Comparison of ENCODE assay signal across 16 cellular contexts in genomic region chr13:50523307-50523706, GRCh38.
A peak's percentile ranks its signal among the peaks of the same experiment; 100 is the strongest.
DNase-seq lines count a peak whose midpoint lies in the region; ATAC-seq, FAIRE-seq and TF ChIP-seq lines count a peak whose summit lies in the region.
"Had no signal": no experiment of that assay in that cellular context is flagged by ENCODE, and none has a peak within 500 bp of the region (broad histone marks: within the 10 kb centered on the region; RNA-seq: fewer than 3 reads in every experiment).

No MANE protein-coding gene starts in this region.

- H3K14ac ChIP-seq in mesenchymal stem cell (ENCODE audit: low read length in 2 of 2): no peak overlapping the region

- no peak overlapping the region for H3K4me2 ChIP-seq in mesenchymal stem cell (ENCODE audit: low read length, poor library complexity, severe bottlenecking)
- H3K4me2 ChIP-seq: GM23338 had no signal

- POLR2A ChIA-PET in HEK293 (lab: Yijun Ruan, JAX): no interaction called here
- POLR2A ChIA-PET in naive thymus-derived CD8-positive, alpha-beta T cell (lab: Charles Lee): no interaction called here

- H3K27ac ChIP-seq in HEK293 (ENCODE audit: extremely low read depth, low read depth, low read length): no peak overlapping the region
- H3K27ac ChIP-seq in mesenchymal stem cell (ENCODE audit: low read length, poor library complexity, severe bottlenecking): no peak overlapping the region

- no peak overlapping the region for H2BK5ac ChIP-seq in mesenchymal stem cell (ENCODE audit: low read depth, low read length, poor library complexity, severe bottlenecking)

- H3K4me1 ChIP-seq in HEK293 (ENCODE audit: control insufficient read depth, insufficient read depth, low read length): peaks cover 7% of the 10 kb centered on the region; the same call in 1 of the 2 replicates
- H3K4me1 ChIP-seq in mesenchymal stem cell (ENCODE audit: control insufficient read depth, insufficient read depth, low read depth, low read length): peaks cover 12% of the 10 kb centered on the region

- H2AFZ ChIP-seq in mesenchymal stem cell (ENCODE audit: low read depth, low read length): no peak overlapping the region
- H2AFZ ChIP-seq: GM23338 had no signal

- H2BK15ac ChIP-seq in mesenchymal stem cell (ENCODE audit: low read depth, poor library complexity, severe bottlenecking): no peak overlapping the region

- H4K8ac ChIP-seq in mesenchymal stem cell (ENCODE audit: low read length): no peak overlapping the region

- H3K27me3 Mint-ChIP-seq in activated T-helper 17 cell treated with anti-CD3 and anti-CD28 coated beads, Interleukin-2, amount 50 U/mL, for 72 hours: no peaks in the 10 kb centered on the region
- peaks cover 0 to 4% (median 0%) of the 10 kb centered on the region in 5 donors for H3K27me3 Mint-ChIP-seq in naive thymus-derived CD8-positive, alpha-beta T cell
- H3K27me3 Mint-ChIP-seq in T-helper 17 cell: no peaks in the 10 kb centered on the region
- H3K27me3 Mint-ChIP-seq: CD4-positive, alpha-beta T cell; IgD-negative memory B cell had no signal

- no peak for DNase-seq in mesenchymal stem cell
- no peak for DNase-seq in naive thymus-derived CD8-positive, alpha-beta T cell
- DNase-seq in RCC 7860 (ENCODE audit: low spot score): no peak
- DNase-seq in T-helper 17 cell: no peak
- no peak for DNase-seq in NCI-H446 (lab: John Stamatoyannopoulos, UW)
- DNase-seq: ACHN; C1 segment of cervical spinal cord; Calu3; CD4-positive, alpha-beta T cell; DMS 273 treated with DMSO at 0.1 percent for 48 hours; H7 had no signal

- peaks cover 24% of the 10 kb centered on the region for H3K4me1 Mint-ChIP-seq in activated T-helper 17 cell treated with anti-CD3 and anti-CD28 coated beads, Interleukin-2, amount 50 U/mL, for 72 hours
- H3K4me1 Mint-ChIP-seq in naive thymus-derived CD8-positive, alpha-beta T cell: peaks cover 0 to 26% (median 8%) of the 10 kb centered on the region in 4 donors
- H3K4me1 Mint-ChIP-seq in T-helper 17 cell: peaks cover 40% of the 10 kb centered on the region

- no peaks in the 10 kb centered on the region for H3K36me3 ChIP-seq in HEK293 (ENCODE audit: control insufficient read depth in 2 of 2, insufficient read depth in 1 of 2, low read length in 2 of 2)
- no peaks in the 10 kb centered on the region for H3K36me3 ChIP-seq in mesenchymal stem cell (ENCODE audit: control insufficient read depth in 1 of 2, insufficient read depth in 2 of 2, low read depth in 1 of 2, low read length in 2 of 2)

- no peak overlapping the region for H2BK120ac ChIP-seq in mesenchymal stem cell (ENCODE audit: low read depth, low read length)

- H3K27me3 ChIP-seq in mesenchymal stem cell (ENCODE audit: control insufficient read depth in 1 of 2, insufficient read depth in 1 of 2, low read length in 2 of 2): peaks cover 0 to 3% of the 10 kb centered on the region in 2 experiments

- H2AK5ac ChIP-seq in mesenchymal stem cell (ENCODE audit: low read length, severe bottlenecking): no peak overlapping the region

- no peaks in the 10 kb centered on the region for H3K36me3 Mint-ChIP-seq in activated T-helper 17 cell treated with anti-CD3 and anti-CD28 coated beads, Interleukin-2, amount 50 U/mL, for 72 hours (ENCODE audit: low read depth)
- no peaks in the 10 kb centered on the region for H3K36me3 Mint-ChIP-seq in naive thymus-derived CD8-positive, alpha-beta T cell
- peaks cover 2% of the 10 kb centered on the region for H3K36me3 Mint-ChIP-seq in T-helper 17 cell (ENCODE audit: low read depth)

- no peak overlapping the region for H3K4me3 Mint-ChIP-seq in activated T-helper 17 cell treated with anti-CD3 and anti-CD28 coated beads, Interleukin-2, amount 50 U/mL, for 72 hours
- no peak overlapping the region for H3K4me3 Mint-ChIP-seq in naive thymus-derived CD8-positive, alpha-beta T cell
- no peak overlapping the region for H3K4me3 Mint-ChIP-seq in T-helper 17 cell
- H3K4me3 Mint-ChIP-seq: CD4-positive, alpha-beta T cell; GM23338; IgD-negative memory B cell had no signal

- peak; percentile 54 for ATAC-seq in activated T-helper 17 cell treated with anti-CD3 and anti-CD28 coated beads, Interleukin-2, amount 50 U/mL, for 72 hours (replicated peaks)
- ATAC-seq in naive thymus-derived CD8-positive, alpha-beta T cell: no peak
- ATAC-seq in T-helper 17 cell: no peak
- ATAC-seq: GM23338 had no signal

- CTCF ChIA-PET in HEK293 (lab: Yijun Ruan, JAX): no interaction called here

- FAIRE-seq in RCC 7860 (lab: Jason Lieb, UNC): no peak
- FAIRE-seq: GM18507 had no signal

- H3K18ac ChIP-seq in mesenchymal stem cell (ENCODE audit: low read depth in 1 of 2, low read length in 2 of 2): no peak overlapping the region

- no peaks in the 10 kb centered on the region for H3K9me3 ChIP-seq in HEK293 (ENCODE audit: control insufficient read depth, insufficient read depth, low read depth, low read length)
- no peaks in the 10 kb centered on the region for H3K9me3 ChIP-seq in mesenchymal stem cell (ENCODE audit: control insufficient read depth, low read length)
- H3K9me3 ChIP-seq in T-helper 17 cell (ENCODE audit: control insufficient read depth, low read length, poor library complexity, severe bottlenecking): no peaks in the 10 kb centered on the region

- no peak overlapping the region for H3K23ac ChIP-seq in mesenchymal stem cell (ENCODE audit: low read length in 2 of 2)

- no peak overlapping the region for H3K27ac Mint-ChIP-seq in activated T-helper 17 cell treated with anti-CD3 and anti-CD28 coated beads, Interleukin-2, amount 50 U/mL, for 72 hours
- H3K27ac Mint-ChIP-seq in naive thymus-derived CD8-positive, alpha-beta T cell: no peak overlapping the region
- H3K27ac Mint-ChIP-seq in T-helper 17 cell: no peak overlapping the region
- H3K27ac Mint-ChIP-seq: CD4-positive, alpha-beta T cell; GM23338 had no signal

- no peak for TF ChIP-seq CTCF in HEK293 (tag by site-specific recombination; IDR thresholded peaks at IDR 0.05)

- no peak overlapping the region for H3K4ac ChIP-seq in mesenchymal stem cell (ENCODE audit: low read depth in 1 of 2, low read length in 2 of 2)

- H3K9me3 Mint-ChIP-seq in activated T-helper 17 cell treated with anti-CD3 and anti-CD28 coated beads, Interleukin-2, amount 50 U/mL, for 72 hours: no peaks in the 10 kb centered on the region
- H3K9me3 Mint-ChIP-seq in naive thymus-derived CD8-positive, alpha-beta T cell: no peaks in the 10 kb centered on the region
- H3K9me3 Mint-ChIP-seq: CD4-positive, alpha-beta T cell; GM23338; IgD-negative memory B cell had no signal

- WGBS in mesenchymal stem cell: 93% methylated on average over 3 of the region's 3 CpGs

- no peaks in the 10 kb centered on the region for H3K79me1 ChIP-seq in mesenchymal stem cell (replicated peaks; ENCODE audit: low read length, poor library complexity, severe bottlenecking)

- peak overlapping the region; percentile 45 for H3K9ac ChIP-seq in mesenchymal stem cell (ENCODE audit: low read length)

- H3K4me3 ChIP-seq in HEK293 (ENCODE audit: low read depth, low read length): no peak overlapping the region
- no peak overlapping the region for H3K4me3 ChIP-seq in mesenchymal stem cell (ENCODE audit: insufficient read depth in 1 of 2, low read depth in 1 of 2, low read length in 2 of 2)
- H3K4me3 ChIP-seq: GM23338 had no signal

- H4K91ac ChIP-seq in mesenchymal stem cell (ENCODE audit: low read length): no peak overlapping the region

- peak overlapping the region in 1 of 2 experiments; percentile 3 for H2BK12ac ChIP-seq in mesenchymal stem cell (ENCODE audit: low read length in 2 of 2)

TF ChIP-seq in HEK293, 187 proteins besides CTCF, POLR2A, EP300 and RAD21:
- TF ChIP-seq, protein P1, sequence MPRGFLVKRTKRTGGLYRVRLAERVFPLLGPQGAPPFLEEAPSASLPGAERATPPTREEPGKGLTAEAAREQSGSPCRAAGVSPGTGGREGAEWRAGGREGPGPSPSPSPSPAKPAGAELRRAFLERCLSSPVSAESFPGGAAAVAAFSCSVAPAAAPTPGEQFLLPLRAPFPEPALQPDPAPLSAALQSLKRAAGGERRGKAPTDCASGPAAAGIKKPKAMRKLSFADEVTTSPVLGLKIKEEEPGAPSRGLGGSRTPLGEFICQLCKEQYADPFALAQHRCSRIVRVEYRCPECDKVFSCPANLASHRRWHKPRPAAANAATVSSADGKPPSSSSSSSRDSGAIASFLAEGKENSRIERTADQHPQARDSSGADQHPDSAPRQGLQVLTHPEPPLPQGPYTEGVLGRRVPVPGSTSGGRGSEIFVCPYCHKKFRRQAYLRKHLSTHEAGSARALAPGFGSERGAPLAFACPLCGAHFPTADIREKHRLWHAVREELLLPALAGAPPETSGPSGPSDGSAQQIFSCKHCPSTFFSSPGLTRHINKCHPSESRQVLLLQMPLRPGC (tag by site-specific recombination; IDR thresholded peaks at IDR 0.05): no peak
- TF ChIP-seq ZNF157 (tag by site-specific recombination; IDR thresholded peaks at IDR 0.05): no peak
- TF ChIP-seq ZNF549 (tag by site-specific recombination; IDR thresholded peaks at IDR 0.05): no peak
- TF ChIP-seq OSR2 (tag by site-specific recombination; IDR thresholded peaks at IDR 0.05): no peak
- TF ChIP-seq ZNF561 (tag by site-specific recombination; IDR thresholded peaks at IDR 0.05; ENCODE audit: borderline replicate concordance): 0 out of 2 replicates have a peak, but pooled peaks have one; percentile 26
- TF ChIP-seq ZNF600 (tag by site-specific recombination; IDR thresholded peaks at IDR 0.05): no peak
- no peak for TF ChIP-seq ZFP69B (tag by site-specific recombination; IDR thresholded peaks at IDR 0.05)
TF ChIP-seq in HEK293: peak in this region for 1.
